In the genomic region with DNA sequence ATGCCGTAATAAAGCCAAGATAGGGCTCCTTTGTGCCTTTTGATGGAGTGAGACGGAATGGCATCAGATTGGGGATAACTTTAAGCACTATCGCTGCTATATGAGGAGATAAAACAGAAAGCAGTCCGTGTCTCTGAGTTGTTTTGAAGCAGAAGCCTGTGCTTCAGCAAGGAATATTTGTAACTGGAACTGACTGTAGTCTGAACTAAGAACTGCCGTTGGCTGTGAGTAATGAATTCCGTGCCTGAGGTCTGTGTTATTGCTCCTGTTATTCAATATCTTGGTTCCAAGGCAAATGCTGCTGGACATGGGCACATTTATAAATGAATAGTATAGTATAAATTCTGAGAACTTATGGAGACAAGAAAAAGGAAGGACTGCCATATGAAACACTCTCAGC, we compare ENCODE assay signal across 21 cellular contexts.
DNase-seq lines count a peak whose midpoint lies in the region; ATAC-seq and TF ChIP-seq lines count a peak whose summit lies in the region.
"Had no signal": no experiment of that assay in that cellular context is flagged by ENCODE, and none has a peak within 500 bp of the region (broad histone marks: within the 10 kb centered on the region; RNA-seq: fewer than 3 reads in every experiment).

No MANE protein-coding gene starts in this region.

- no peaks in the 10 kb centered on the region for H4K20me1 ChIP-seq in smooth muscle cell (ENCODE audit: low read depth)

- H3K79me2 ChIP-seq in smooth muscle cell (ENCODE audit: low read depth), result no peaks in the 10 kb centered on the region

- TF ChIP-seq CTCF in HFFc6 (IDR thresholded peaks at IDR 0.05) (no peak), astrocyte of the spinal cord (IDR thresholded peaks at IDR 0.05; ENCODE audit: low read depth, low read length) (no peak), smooth muscle cell (IDR thresholded peaks at IDR 0.05; ENCODE audit: borderline replicate concordance, insufficient read depth, poor library complexity, severe bottlenecking) (no peak), mucosa of descending colon (IDR thresholded peaks at IDR 0.05) (no peak)

- DNase-seq in HFFc6, result peak; percentile 21
- DNase-seq in astrocyte of the spinal cord (ENCODE audit: low read depth, low spot score), result peak; percentile 74
- peak; percentile 78 for DNase-seq in iris pigment epithelial cell (ENCODE audit: low read depth)
- no peak for DNase-seq in smooth muscle cell (lab: John Stamatoyannopoulos, UW; ENCODE audit: unreplicated experiment)
- no peak for DNase-seq in NCI-H510A (lab: John Stamatoyannopoulos, UW)
- no peak for DNase-seq in mucosa of descending colon
- DNase-seq in activated CD4-positive, CD25-positive, alpha-beta regulatory T cell treated with anti-CD3 and anti-CD28 coated beads, Interleukin-2, amount 50 U/mL, for 72 hours, result no peak
- DNase-seq: activated CD8-positive, alpha-beta T cell treated with anti-CD3 and anti-CD28 coated beads for 36 hours; activated T-cell treated with anti-CD3 and anti-CD28 coated beads, Interleukin-2, amount 50 U/mL, for 48 hours; DMS153; effector CD4-positive, alpha-beta T cell; left colon; NCI-H1436 treated with DMSO at 0.1 percent for 48 hours; stimulated activated CD4-positive, alpha-beta T cell treated with anti-CD3 and anti-CD28 coated beads, Interleukin-12 subunit alpha, Interleukin-12 subunit beta, amount 100 ng/mL, for 4 hours; transverse colon had no signal

- no peaks in the 10 kb centered on the region for H3K9me3 Mint-ChIP-seq in HFFc6
- H3K9me3 Mint-ChIP-seq: activated CD8-positive, alpha-beta T cell treated with anti-CD3 and anti-CD28 coated beads for 36 hours had no signal

- H3K36me3 Mint-ChIP-seq in HFFc6 (ENCODE audit: low read depth), result no peaks in the 10 kb centered on the region
- H3K36me3 Mint-ChIP-seq: activated naive CD4-positive, alpha-beta T cell treated with anti-CD3 and anti-CD28 coated beads, Interleukin-2, amount 50 U/mL, for 72 hours; CD14-positive monocyte; stimulated activated memory B cell treated with anti-CD40 and anti-IgM and Interleukin-4, amounts not matched to agents 10 μg/mL and 1 μg/mL and 100 μg/mL, for 72 hours had no signal

- H3K4me2 ChIP-seq in smooth muscle cell, result peak overlapping the region; percentile 86

- H3K4me3 Mint-ChIP-seq in HFFc6, result peak overlapping the region; percentile 64
- H3K4me3 Mint-ChIP-seq: activated CD8-positive, alpha-beta T cell treated with anti-CD3 and anti-CD28 coated beads for 36 hours; CD14-positive monocyte; stimulated activated memory B cell treated with anti-CD40 and anti-IgM and Interleukin-4, amounts not matched to agents 10 μg/mL and 1 μg/mL and 100 μg/mL, for 72 hours had no signal

- H2AFZ ChIP-seq in smooth muscle cell (ENCODE audit: low read depth), result peak overlapping the region; percentile 98

- no peaks in the 10 kb centered on the region for H3F3A ChIP-seq in smooth muscle cell (ENCODE audit: low read depth)

- H3K9me3 ChIP-seq in smooth muscle cell (replicated peaks; ENCODE audit: low read depth), result no peaks in the 10 kb centered on the region
- no peaks in the 10 kb centered on the region for H3K9me3 ChIP-seq in mucosa of descending colon
- H3K9me3 ChIP-seq: HAP-1, transverse colon had no signal

- intact Hi-C loops in mucosa of descending colon (cut with DNase I, micrococcal nuclease), result no loop called here

- ATAC-seq in mucosa of descending colon (no peak), HG03196 (IDR thresholded peaks at IDR 0.05; ENCODE audit: unreplicated experiment) (no peak)
- ATAC-seq: activated CD8-positive, alpha-beta T cell treated with anti-CD3 and anti-CD28 coated beads for 36 hours; activated naive CD4-positive, alpha-beta T cell treated with anti-CD3 and anti-CD28 coated beads, Interleukin-2, amount 50 U/mL, for 72 hours; left colon; Panc1; stimulated activated memory B cell treated with anti-CD40 and anti-IgM and Interleukin-4, amounts not matched to agents 10 μg/mL and 1 μg/mL and 100 μg/mL, for 72 hours had no signal

- no peaks in the 10 kb centered on the region for H3K4me1 ChIP-seq in smooth muscle cell (ENCODE audit: low read depth)
- no peaks in the 10 kb centered on the region for H3K4me1 ChIP-seq in mucosa of descending colon (ENCODE audit: low read depth)
- H3K4me1 ChIP-seq: HAP-1, transverse colon had no signal

- H3K4me3 ChIP-seq in astrocyte of the spinal cord (ENCODE audit: low read depth, low read length) (peak overlapping the region; percentile 18), smooth muscle cell (peak overlapping the region; percentile 44), mucosa of descending colon (no peak overlapping the region)
- H3K4me3 ChIP-seq: HAP-1, transverse colon had no signal

- H3K4me1 Mint-ChIP-seq in HFFc6 (ENCODE audit: low read depth), result peaks cover 55% of the 10 kb centered on the region
- H3K4me1 Mint-ChIP-seq: CD14-positive monocyte; stimulated activated memory B cell treated with anti-CD40 and anti-IgM and Interleukin-4, amounts not matched to agents 10 μg/mL and 1 μg/mL and 100 μg/mL, for 72 hours had no signal

- peak overlapping the region; percentile 70 for H3K27ac Mint-ChIP-seq in HFFc6
- H3K27ac Mint-ChIP-seq: activated CD8-positive, alpha-beta T cell treated with anti-CD3 and anti-CD28 coated beads for 36 hours; activated naive CD4-positive, alpha-beta T cell treated with anti-CD3 and anti-CD28 coated beads, Interleukin-2, amount 50 U/mL, for 72 hours; CD14-positive monocyte; stimulated activated memory B cell treated with anti-CD40 and anti-IgM and Interleukin-4, amounts not matched to agents 10 μg/mL and 1 μg/mL and 100 μg/mL, for 72 hours had no signal

- no peaks in the 10 kb centered on the region for H3K27me3 ChIP-seq in smooth muscle cell (ENCODE audit: low read depth)
- H3K27me3 ChIP-seq: transverse colon had no signal

- H3K36me3 ChIP-seq in smooth muscle cell (ENCODE audit: low read depth), result no peaks in the 10 kb centered on the region
- no peaks in the 10 kb centered on the region for H3K36me3 ChIP-seq in mucosa of descending colon (ENCODE audit: low read depth)
- H3K36me3 ChIP-seq: HAP-1, transverse colon had no signal

- peak overlapping the region; percentile 35 for H3K9ac ChIP-seq in smooth muscle cell (ENCODE audit: low read depth)

- peak overlapping the region; percentile 78 for H3K27ac ChIP-seq in smooth muscle cell (ENCODE audit: low read depth)

- no peaks in the 10 kb centered on the region for H3K27me3 Mint-ChIP-seq in HFFc6 (ENCODE audit: insufficient read depth)
- H3K27me3 Mint-ChIP-seq: activated CD8-positive, alpha-beta T cell treated with anti-CD3 and anti-CD28 coated beads for 36 hours; stimulated activated memory B cell treated with anti-CD40 and anti-IgM and Interleukin-4, amounts not matched to agents 10 μg/mL and 1 μg/mL and 100 μg/mL, for 72 hours had no signal

- 30% methylated on average over 6 of the region's 6 CpGs for WGBS in smooth muscle cell (ENCODE audit: low lambda C conversion rate)

- in situ Hi-C loops in astrocyte of the spinal cord (cut with HindIII; ENCODE audit: low sequenced_read_pairs), result no loop called here

Comparison
In these comparisons a context has a peak if more than half of its experiments do, and no peak if none do; other contexts are left out.
1. DNase-seq: peak in HFFc6 (single experiment), astrocyte of the spinal cord (single experiment) and iris pigment epithelial cell (single experiment); none in smooth muscle cell (single experiment), NCI-H510A (single experiment), mucosa of descending colon (0 of 3) and activated CD4-positive, CD25-positive, alpha-beta regulatory T cell treated with anti-CD3 and anti-CD28 coated beads, Interleukin-2, amount 50 U/mL, for 72 hours (single experiment).